13 cellular contexts compared by ENCODE assay signal in the genomic region with DNA sequence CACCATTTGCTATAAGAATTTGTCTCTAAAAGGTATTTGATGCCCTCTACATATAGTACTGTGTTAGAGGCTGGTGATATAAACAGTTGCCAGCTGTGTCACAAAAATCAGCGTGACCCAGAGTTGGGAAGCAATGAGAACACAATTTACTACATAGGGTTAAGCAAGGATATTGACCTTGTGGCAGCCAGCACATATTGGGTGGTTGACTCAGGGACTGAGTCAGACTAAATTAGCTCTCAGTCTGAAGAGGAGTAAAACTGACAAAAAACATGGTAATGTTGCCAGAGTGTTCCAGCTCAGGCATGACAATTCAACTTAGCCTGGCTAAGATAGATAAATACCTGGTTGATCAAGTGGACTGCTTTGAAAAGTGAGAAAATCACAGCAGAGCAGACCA.
DNase-seq lines count a peak whose midpoint lies in the region; ATAC-seq and TF ChIP-seq lines count a peak whose summit lies in the region.
"Had no signal": no experiment of that assay in that cellular context is flagged by ENCODE, and none has a peak within 500 bp of the region (broad histone marks: within the 10 kb centered on the region; RNA-seq: fewer than 3 reads in every experiment).

No MANE protein-coding gene starts in this region.

- H3K36me3 ChIP-seq in brain microvascular endothelial cell (replicated peaks) (no peaks in the 10 kb centered on the region), lower lobe of right lung (no peaks in the 10 kb centered on the region)
- H3K36me3 ChIP-seq: tibial nerve had no signal

- H3K4me3 ChIP-seq in AG10803 (ENCODE audit: low read length) (no peak overlapping the region), brain microvascular endothelial cell (ENCODE audit: low read depth, low read length) (no peak overlapping the region), lower lobe of right lung (no peak overlapping the region)
- H3K4me3 ChIP-seq: tibial nerve had no signal

- peak overlapping the region; percentile 26 for H3K27ac ChIP-seq in brain microvascular endothelial cell
- H3K27ac ChIP-seq in lower lobe of right lung = no peak overlapping the region
- H3K27ac ChIP-seq: tibial nerve had no signal

- peak; percentile 71 for DNase-seq in AG10803 (ENCODE audit: low read depth)
- peak; percentile 85 for DNase-seq in HT1080 (ENCODE audit: low read depth)
- DNase-seq in brain microvascular endothelial cell = peak; percentile 79
- DNase-seq in kidney tubule cell (ENCODE audit: low spot score) = peak; percentile 86
- DNase-seq in lower lobe of right lung = no peak
- DNase-seq in NCI-H1436 treated with DMSO at 0.1 percent for 48 hours (lab: John Stamatoyannopoulos, UW) = no peak
- DNase-seq in activated CD8-positive, alpha-beta memory T cell treated with anti-CD3 and anti-CD28 coated beads, Interleukin-2, amount 50 U/mL, for 48 hours = no peak
- DNase-seq: activated naive CD4-positive, alpha-beta T cell treated with Interleukin-2 at 50 U/mL for 16 hours; CD4-positive, alpha-beta T cell; cortex of kidney; NCI-H1092 treated with DMSO at 0.1 percent for 48 hours had no signal

- intact Hi-C loops in lower lobe of right lung (cut with DNase I) = no loop called here

- no peak for TF ChIP-seq CTCF in AG10803 (conservative IDR thresholded peaks at IDR 0.05; ENCODE audit: low read length)
- no peak for TF ChIP-seq CTCF in brain microvascular endothelial cell (IDR thresholded peaks at IDR 0.05; ENCODE audit: low read depth, low read length, missing control alignments)
- TF ChIP-seq CTCF in lower lobe of right lung (IDR thresholded peaks at IDR 0.05) = no peak

- no peaks in the 10 kb centered on the region for H3K4me1 ChIP-seq in lower lobe of right lung
- H3K4me1 ChIP-seq: tibial nerve had no signal

- in situ Hi-C loops in brain microvascular endothelial cell (cut with HindIII; ENCODE audit: low pct_ligation_motif_present, low sequenced_read_pairs) = no loop called here

- H3K27me3 ChIP-seq in brain microvascular endothelial cell (replicated peaks) (no peaks in the 10 kb centered on the region), lower lobe of right lung (ENCODE audit: low read depth) (no peaks in the 10 kb centered on the region)

- H3K9me3 ChIP-seq in lower lobe of right lung = no peaks in the 10 kb centered on the region
- H3K9me3 ChIP-seq: tibial nerve had no signal

- ATAC-seq in lower lobe of right lung (no peak), HG03025 (IDR thresholded peaks at IDR 0.05; ENCODE audit: low FRiP score, unreplicated experiment) (no peak)

Comparison
In these comparisons a context has a peak if more than half of its experiments do, and no peak if none do; other contexts are left out.
1. DNase-seq: peak in AG10803 (single experiment), HT1080 (single experiment), brain microvascular endothelial cell (single experiment) and kidney tubule cell (single experiment); none in lower lobe of right lung (single experiment), NCI-H1436 treated with DMSO at 0.1 percent for 48 hours (single experiment) and activated CD8-positive, alpha-beta memory T cell treated with anti-CD3 and anti-CD28 coated beads, Interleukin-2, amount 50 U/mL, for 48 hours (single experiment).